1 cellular context compared by ENCODE assay signal in genomic region chr10:70661623-70662361, GRCh38.
TF ChIP-seq lines count a peak whose summit lies in the region.

No MANE protein-coding gene starts in this region.

TF ChIP-seq in K562, 482 proteins besides CTCF, POLR2A, EP300 and RAD21 (continued from another document and continues in another):
- TF ChIP-seq MLLT1 (IDR thresholded peaks at IDR 0.05) (0 out of 4 replicates have a peak, but pooled peaks of 1 of the 2 experiments have one; percentile 12), NR2F6 (CRISPR knock-in tag; IDR thresholded peaks at IDR 0.05) (no peak), ZFP91 (CRISPR knock-in tag; IDR thresholded peaks at IDR 0.05) (0 out of 2 replicates have a peak, but pooled peaks have one; percentile 31), NKRF (IDR thresholded peaks at IDR 0.05; ENCODE audit: borderline replicate concordance) (no peak), GATAD2A (IDR thresholded peaks at IDR 0.05) (no peak), ADNP (tag; IDR thresholded peaks at IDR 0.05) (no peak), ZNF274 (IDR thresholded peaks at IDR 0.05; ENCODE audit: borderline replicate concordance, low read depth, low read length) (no peak), CUX1 (CRISPR knock-in tag; IDR thresholded peaks at IDR 0.05) (peak; percentile 18; the same call in 1 of the 2 replicates), NR1H2 (CRISPR knock-in tag; IDR thresholded peaks at IDR 0.05) (no peak), VEZF1 (CRISPR knock-in tag; IDR thresholded peaks at IDR 0.05) (peak; percentile 45; the same call in 1 of the 2 replicates), FOXK1 (CRISPR knock-in tag; IDR thresholded peaks at IDR 0.05; ENCODE audit: borderline replicate concordance) (no peak), SAP30 (IDR thresholded peaks at IDR 0.05; ENCODE audit: borderline replicate concordance, insufficient read depth, low read depth, low read length, poor library complexity, severe bottlenecking) (no peak), MYC (IDR thresholded peaks at IDR 0.05; ENCODE audit: low read depth, low read length) (0 out of 2 replicates have a peak, but pooled peaks have one; percentile 24), MYC (CRISPR knock-in tag; IDR thresholded peaks at IDR 0.05; ENCODE audit: borderline replicate concordance, low read depth) (no peak), TRIM28 (IDR thresholded peaks at IDR 0.05) (peak; percentile 62; the same call in 1 of the 2 replicates), ZBTB9 (CRISPR knock-in tag; IDR thresholded peaks at IDR 0.05) (0 out of 2 replicates have a peak, but pooled peaks have one; percentile 91), NEUROD1 (IDR thresholded peaks at IDR 0.05; ENCODE audit: borderline replicate concordance, low read depth, low read length, partially characterized antibody) (peak; percentile 6)
- TF ChIP-seq, protein P1, sequence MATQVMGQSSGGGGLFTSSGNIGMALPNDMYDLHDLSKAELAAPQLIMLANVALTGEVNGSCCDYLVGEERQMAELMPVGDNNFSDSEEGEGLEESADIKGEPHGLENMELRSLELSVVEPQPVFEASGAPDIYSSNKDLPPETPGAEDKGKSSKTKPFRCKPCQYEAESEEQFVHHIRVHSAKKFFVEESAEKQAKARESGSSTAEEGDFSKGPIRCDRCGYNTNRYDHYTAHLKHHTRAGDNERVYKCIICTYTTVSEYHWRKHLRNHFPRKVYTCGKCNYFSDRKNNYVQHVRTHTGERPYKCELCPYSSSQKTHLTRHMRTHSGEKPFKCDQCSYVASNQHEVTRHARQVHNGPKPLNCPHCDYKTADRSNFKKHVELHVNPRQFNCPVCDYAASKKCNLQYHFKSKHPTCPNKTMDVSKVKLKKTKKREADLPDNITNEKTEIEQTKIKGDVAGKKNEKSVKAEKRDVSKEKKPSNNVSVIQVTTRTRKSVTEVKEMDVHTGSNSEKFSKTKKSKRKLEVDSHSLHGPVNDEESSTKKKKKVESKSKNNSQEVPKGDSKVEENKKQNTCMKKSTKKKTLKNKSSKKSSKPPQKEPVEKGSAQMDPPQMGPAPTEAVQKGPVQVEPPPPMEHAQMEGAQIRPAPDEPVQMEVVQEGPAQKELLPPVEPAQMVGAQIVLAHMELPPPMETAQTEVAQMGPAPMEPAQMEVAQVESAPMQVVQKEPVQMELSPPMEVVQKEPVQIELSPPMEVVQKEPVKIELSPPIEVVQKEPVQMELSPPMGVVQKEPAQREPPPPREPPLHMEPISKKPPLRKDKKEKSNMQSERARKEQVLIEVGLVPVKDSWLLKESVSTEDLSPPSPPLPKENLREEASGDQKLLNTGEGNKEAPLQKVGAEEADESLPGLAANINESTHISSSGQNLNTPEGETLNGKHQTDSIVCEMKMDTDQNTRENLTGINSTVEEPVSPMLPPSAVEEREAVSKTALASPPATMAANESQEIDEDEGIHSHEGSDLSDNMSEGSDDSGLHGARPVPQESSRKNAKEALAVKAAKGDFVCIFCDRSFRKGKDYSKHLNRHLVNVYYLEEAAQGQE (CRISPR knock-in tag; IDR thresholded peaks at IDR 0.05; ENCODE audit: low read depth): no peak
- TF ChIP-seq, protein P2, sequence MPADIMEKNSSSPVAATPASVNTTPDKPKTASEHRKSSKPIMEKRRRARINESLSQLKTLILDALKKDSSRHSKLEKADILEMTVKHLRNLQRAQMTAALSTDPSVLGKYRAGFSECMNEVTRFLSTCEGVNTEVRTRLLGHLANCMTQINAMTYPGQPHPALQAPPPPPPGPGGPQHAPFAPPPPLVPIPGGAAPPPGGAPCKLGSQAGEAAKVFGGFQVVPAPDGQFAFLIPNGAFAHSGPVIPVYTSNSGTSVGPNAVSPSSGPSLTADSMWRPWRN (IDR thresholded peaks at IDR 0.05; ENCODE audit: low read depth): no peak
- TF ChIP-seq, protein P3, sequence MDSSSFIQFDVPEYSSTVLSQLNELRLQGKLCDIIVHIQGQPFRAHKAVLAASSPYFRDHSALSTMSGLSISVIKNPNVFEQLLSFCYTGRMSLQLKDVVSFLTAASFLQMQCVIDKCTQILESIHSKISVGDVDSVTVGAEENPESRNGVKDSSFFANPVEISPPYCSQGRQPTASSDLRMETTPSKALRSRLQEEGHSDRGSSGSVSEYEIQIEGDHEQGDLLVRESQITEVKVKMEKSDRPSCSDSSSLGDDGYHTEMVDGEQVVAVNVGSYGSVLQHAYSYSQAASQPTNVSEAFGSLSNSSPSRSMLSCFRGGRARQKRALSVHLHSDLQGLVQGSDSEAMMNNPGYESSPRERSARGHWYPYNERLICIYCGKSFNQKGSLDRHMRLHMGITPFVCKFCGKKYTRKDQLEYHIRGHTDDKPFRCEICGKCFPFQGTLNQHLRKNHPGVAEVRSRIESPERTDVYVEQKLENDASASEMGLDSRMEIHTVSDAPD (CRISPR knock-in tag; IDR thresholded peaks at IDR 0.05): no peak
- TF ChIP-seq, protein P4, sequence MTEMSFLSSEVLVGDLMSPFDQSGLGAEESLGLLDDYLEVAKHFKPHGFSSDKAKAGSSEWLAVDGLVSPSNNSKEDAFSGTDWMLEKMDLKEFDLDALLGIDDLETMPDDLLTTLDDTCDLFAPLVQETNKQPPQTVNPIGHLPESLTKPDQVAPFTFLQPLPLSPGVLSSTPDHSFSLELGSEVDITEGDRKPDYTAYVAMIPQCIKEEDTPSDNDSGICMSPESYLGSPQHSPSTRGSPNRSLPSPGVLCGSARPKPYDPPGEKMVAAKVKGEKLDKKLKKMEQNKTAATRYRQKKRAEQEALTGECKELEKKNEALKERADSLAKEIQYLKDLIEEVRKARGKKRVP (CRISPR knock-in tag; IDR thresholded peaks at IDR 0.05): peak; percentile 73
- TF ChIP-seq, protein P5, sequence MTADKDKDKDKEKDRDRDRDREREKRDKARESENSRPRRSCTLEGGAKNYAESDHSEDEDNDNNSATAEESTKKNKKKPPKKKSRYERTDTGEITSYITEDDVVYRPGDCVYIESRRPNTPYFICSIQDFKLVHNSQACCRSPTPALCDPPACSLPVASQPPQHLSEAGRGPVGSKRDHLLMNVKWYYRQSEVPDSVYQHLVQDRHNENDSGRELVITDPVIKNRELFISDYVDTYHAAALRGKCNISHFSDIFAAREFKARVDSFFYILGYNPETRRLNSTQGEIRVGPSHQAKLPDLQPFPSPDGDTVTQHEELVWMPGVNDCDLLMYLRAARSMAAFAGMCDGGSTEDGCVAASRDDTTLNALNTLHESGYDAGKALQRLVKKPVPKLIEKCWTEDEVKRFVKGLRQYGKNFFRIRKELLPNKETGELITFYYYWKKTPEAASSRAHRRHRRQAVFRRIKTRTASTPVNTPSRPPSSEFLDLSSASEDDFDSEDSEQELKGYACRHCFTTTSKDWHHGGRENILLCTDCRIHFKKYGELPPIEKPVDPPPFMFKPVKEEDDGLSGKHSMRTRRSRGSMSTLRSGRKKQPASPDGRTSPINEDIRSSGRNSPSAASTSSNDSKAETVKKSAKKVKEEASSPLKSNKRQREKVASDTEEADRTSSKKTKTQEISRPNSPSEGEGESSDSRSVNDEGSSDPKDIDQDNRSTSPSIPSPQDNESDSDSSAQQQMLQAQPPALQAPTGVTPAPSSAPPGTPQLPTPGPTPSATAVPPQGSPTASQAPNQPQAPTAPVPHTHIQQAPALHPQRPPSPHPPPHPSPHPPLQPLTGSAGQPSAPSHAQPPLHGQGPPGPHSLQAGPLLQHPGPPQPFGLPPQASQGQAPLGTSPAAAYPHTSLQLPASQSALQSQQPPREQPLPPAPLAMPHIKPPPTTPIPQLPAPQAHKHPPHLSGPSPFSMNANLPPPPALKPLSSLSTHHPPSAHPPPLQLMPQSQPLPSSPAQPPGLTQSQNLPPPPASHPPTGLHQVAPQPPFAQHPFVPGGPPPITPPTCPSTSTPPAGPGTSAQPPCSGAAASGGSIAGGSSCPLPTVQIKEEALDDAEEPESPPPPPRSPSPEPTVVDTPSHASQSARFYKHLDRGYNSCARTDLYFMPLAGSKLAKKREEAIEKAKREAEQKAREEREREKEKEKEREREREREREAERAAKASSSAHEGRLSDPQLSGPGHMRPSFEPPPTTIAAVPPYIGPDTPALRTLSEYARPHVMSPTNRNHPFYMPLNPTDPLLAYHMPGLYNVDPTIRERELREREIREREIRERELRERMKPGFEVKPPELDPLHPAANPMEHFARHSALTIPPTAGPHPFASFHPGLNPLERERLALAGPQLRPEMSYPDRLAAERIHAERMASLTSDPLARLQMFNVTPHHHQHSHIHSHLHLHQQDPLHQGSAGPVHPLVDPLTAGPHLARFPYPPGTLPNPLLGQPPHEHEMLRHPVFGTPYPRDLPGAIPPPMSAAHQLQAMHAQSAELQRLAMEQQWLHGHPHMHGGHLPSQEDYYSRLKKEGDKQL (CRISPR knock-in tag; IDR thresholded peaks at IDR 0.05; ENCODE audit: borderline replicate concordance): no peak
